ENCODE assay signal across 1 cellular context in genomic region chr1:10901894-10902805, GRCh38.
TF ChIP-seq lines count a peak whose summit lies in the region.

No MANE protein-coding gene starts in this region.

TF ChIP-seq in H1, 55 proteins besides CTCF, POLR2A, EP300 and RAD21:
- no peak for TF ChIP-seq TAF7 (optimal IDR thresholded peaks at IDR 0.05; ENCODE audit: borderline replicate concordance, low read depth, low read length)
- no peak for TF ChIP-seq NANOG (IDR thresholded peaks at IDR 0.05; ENCODE audit: insufficient read depth, low read depth, low read length, poor library complexity, severe bottlenecking)
- no peak for TF ChIP-seq SP4 (IDR thresholded peaks at IDR 0.05; ENCODE audit: low read length)
- TF ChIP-seq BRCA1 (IDR thresholded peaks at IDR 0.05; ENCODE audit: low read depth, low read length) = no peak
- TF ChIP-seq POLR2AphosphoS5 (IDR thresholded peaks at IDR 0.05; ENCODE audit: low read depth, low read length) = no peak
- no peak for TF ChIP-seq CBX5 (IDR thresholded peaks at IDR 0.05; ENCODE audit: low read depth, low read length)
- TF ChIP-seq TAF1 (IDR thresholded peaks at IDR 0.05; ENCODE audit: low read depth, low read length) = no peak
- TF ChIP-seq SP1 (IDR thresholded peaks at IDR 0.05; ENCODE audit: low read depth, low read length) = no peak
- TF ChIP-seq RNF2 (IDR thresholded peaks at IDR 0.05; ENCODE audit: borderline replicate concordance, low read depth, low read length, missing control alignments, poor library complexity, severe bottlenecking) = no peak
- TF ChIP-seq SIRT6 (IDR thresholded peaks at IDR 0.05; ENCODE audit: low read length) = no peak
- no peak for TF ChIP-seq POU5F1 (IDR thresholded peaks at IDR 0.05; ENCODE audit: low read depth, low read length)
- no peak for TF ChIP-seq HDAC2 (IDR thresholded peaks at IDR 0.05; ENCODE audit: borderline replicate concordance in 1 of 2, low read depth in 2 of 2, low read length in 2 of 2)
- no peak for TF ChIP-seq GTF2F1 (IDR thresholded peaks at IDR 0.05; ENCODE audit: borderline replicate concordance, low read depth, low read length)
- TF ChIP-seq CHD1 (IDR thresholded peaks at IDR 0.05; ENCODE audit: low read depth, low read length) = no peak
- TF ChIP-seq CHD7 (IDR thresholded peaks at IDR 0.05; ENCODE audit: insufficient replicate concordance, low read length) = no peak
- no peak for TF ChIP-seq SIN3A (conservative IDR thresholded peaks at IDR 0.05 in 1 of 2, IDR thresholded peaks at IDR 0.05 in 1 of 2; ENCODE audit: low read depth in 1 of 2, low read length in 2 of 2)
- no peak for TF ChIP-seq TEAD4 (IDR thresholded peaks at IDR 0.05; ENCODE audit: low read depth, low read length)
- TF ChIP-seq ZNF274 (IDR thresholded peaks at IDR 0.05; ENCODE audit: borderline replicate concordance, extremely low read depth, low read length) = no peak
